In genomic region chr22:37601540-37602442, GRCh38 we compare ENCODE assay signal across 8 cellular contexts. TPM values are rescaled to one million over a fixed set of nuclear protein-coding genes. Genes with fewer than 3 reads are reported as not detected.
DNase-seq lines count a peak whose midpoint lies in the region; ATAC-seq, FAIRE-seq and TF ChIP-seq lines count a peak whose summit lies in the region.

No MANE protein-coding gene starts in this region.

- H3K4me1 ChIP-seq in GM23248 (ENCODE audit: insufficient read depth) (peaks cover 4% of the 10 kb centered on the region; the same call in 1 of the 2 replicates), neural progenitor cell (peaks cover 10% of the 10 kb centered on the region)

- H3K36me3 ChIP-seq in GM23248 (ENCODE audit: low read depth): no peaks in the 10 kb centered on the region
- H3K36me3 ChIP-seq in bronchial epithelial cell (ENCODE audit: control insufficient read depth, insufficient read depth, low read length): no peaks in the 10 kb centered on the region
- H3K36me3 ChIP-seq in neural progenitor cell: no peaks in the 10 kb centered on the region

- H3K9me3 Mint-ChIP-seq in neural progenitor cell: no peaks in the 10 kb centered on the region

- H3K36me3 Mint-ChIP-seq in neural progenitor cell (no peaks in the 10 kb centered on the region), T-helper 17 cell (ENCODE audit: low read depth) (no peaks in the 10 kb centered on the region)

- H3K9me2 ChIP-seq in GM23248 (ENCODE audit: insufficient read depth): no peaks in the 10 kb centered on the region

- in situ Hi-C loops in GM23248 (cut with MboI): no loop called here

- H3K27ac ChIP-seq in GM23248 (no peak overlapping the region), neural progenitor cell (no peak overlapping the region)

- no peak for ATAC-seq in T-helper 17 cell
- no peak for ATAC-seq in HG03097 (IDR thresholded peaks at IDR 0.05; ENCODE audit: low FRiP score, unreplicated experiment)

- H3K9ac ChIP-seq in GM23248 (no peak overlapping the region), neural progenitor cell (no peak overlapping the region)

- 29 to 34% methylated on average over 14 of the region's 14 CpGs for WGBS in GM23248 (ENCODE audit: low coverage in 1 of 2, low lambda C conversion rate in 2 of 2, missing lambda C conversion rate in 2 of 2), 2 experiments

- H3K27me3 ChIP-seq in GM23248 (replicated peaks; ENCODE audit: insufficient read depth) (no peaks in the 10 kb centered on the region), bronchial epithelial cell (ENCODE audit: control insufficient read depth, insufficient read depth, low read length) (no peaks in the 10 kb centered on the region), neural progenitor cell (no peaks in the 10 kb centered on the region)

- H2AFZ ChIP-seq in GM23248: peak overlapping the region; percentile 18; the same call in 1 of the 2 replicates
- peak overlapping the region; percentile 83 for H2AFZ ChIP-seq in neural progenitor cell (replicated peaks)

- FAIRE-seq in bronchial epithelial cell (lab: Jason Lieb, UNC): peak; percentile 60

- H3K27me3 Mint-ChIP-seq in neural progenitor cell (ENCODE audit: insufficient read depth, low read depth) (peaks cover 23% of the 10 kb centered on the region), T-helper 17 cell (no peaks in the 10 kb centered on the region)

- TF ChIP-seq CTCF in bronchial epithelial cell (IDR thresholded peaks at IDR 0.05; ENCODE audit: insufficient read depth, low read length, severe bottlenecking): no peak
- no peak for TF ChIP-seq CTCF in neural progenitor cell (IDR thresholded peaks at IDR 0.05)

- peak; percentile 66 for DNase-seq in GM23248
- DNase-seq in NCI-H2227 treated with DMSO at 0.1 percent for 48 hours (lab: John Stamatoyannopoulos, UW): peak; percentile 58
- peak; percentile 92 for DNase-seq in bronchial epithelial cell (ENCODE audit: low read depth)
- peak; percentile 85 for DNase-seq in neural progenitor cell (ENCODE audit: low spot score)
- no peak for DNase-seq in T-helper 17 cell
- DNase-seq in KG1 (lab: John Stamatoyannopoulos, UW): no peak
- no peak for DNase-seq in activated CD4-positive, alpha-beta T cell treated with anti-CD3 and anti-CD28 coated beads for 4 hours

- H3K27ac Mint-ChIP-seq in neural progenitor cell: no peak overlapping the region
- H3K27ac Mint-ChIP-seq in T-helper 17 cell: no peak overlapping the region

- H3K79me2 ChIP-seq in GM23248 (ENCODE audit: insufficient read depth) (no peaks in the 10 kb centered on the region), neural progenitor cell (ENCODE audit: low read depth) (no peaks in the 10 kb centered on the region)

- H3K4me1 Mint-ChIP-seq in neural progenitor cell (peaks cover 8% of the 10 kb centered on the region), T-helper 17 cell (peaks cover 24% of the 10 kb centered on the region)

- H3K4me3 ChIP-seq in GM23248 (peak overlapping the region; percentile 35; the same call in 1 of the 2 replicates), bronchial epithelial cell (ENCODE audit: low read depth, low read length) (no peak overlapping the region), neural progenitor cell (peak overlapping the region; percentile 25)

- no peaks in the 10 kb centered on the region for H3F3A ChIP-seq in GM23248 (ENCODE audit: insufficient read depth)
- H3F3A ChIP-seq in neural progenitor cell (ENCODE audit: low read depth): peaks cover 11% of the 10 kb centered on the region

- H3K4me2 ChIP-seq in GM23248 (ENCODE audit: unreplicated experiment) (peak overlapping the region; percentile 14), neural progenitor cell (peak overlapping the region; percentile 73)

- H4K20me1 ChIP-seq in GM23248 (ENCODE audit: insufficient read depth) (no peaks in the 10 kb centered on the region), neural progenitor cell (ENCODE audit: low read depth) (no peaks in the 10 kb centered on the region)

- H3K4me3 Mint-ChIP-seq in neural progenitor cell (no peak overlapping the region), T-helper 17 cell (no peak overlapping the region)

- no peaks in the 10 kb centered on the region for H3K9me3 ChIP-seq in GM23248 (ENCODE audit: low read depth)
- no peaks in the 10 kb centered on the region for H3K9me3 ChIP-seq in neural progenitor cell (ENCODE audit: low read depth)
- no peaks in the 10 kb centered on the region for H3K9me3 ChIP-seq in T-helper 17 cell (ENCODE audit: control insufficient read depth, low read length, poor library complexity, severe bottlenecking)

RNA-seq across cellular contexts. Expression of gene GGA1, which starts 6.8 kb away (rescaled TPM):
- total RNA-seq in GM23248 (2014; rRNA removed; shearing (Covaris generic)): 29.7 and 36.9 TPM in 2 replicates
- polyA plus RNA-seq in GM23248 (2016; fragmentation: Nextera tagmentation; extraction: Ambion mirVana): 29.7 and 29.9 TPM in 2 replicates
- 36.1 and 41.5 TPM in 2 replicates for total RNA-seq in bronchial epithelial cell
- total RNA-seq in neural progenitor cell (ENCODE audit: low replicate concordance): 62.3 and 71.7 TPM in 2 replicates
- 10 to 100 TPM; 70.5 to 86.8 TPM for total RNA-seq in T-helper 17 cell

RNA-seq across cellular contexts. Expression of gene LGALS2, which starts 21.9 kb away (rescaled TPM):
- total RNA-seq in GM23248 (2014; rRNA removed; shearing (Covaris generic)): not detected in 2 replicates
- polyA plus RNA-seq in GM23248 (2016; fragmentation: Nextera tagmentation; extraction: Ambion mirVana): 0.35 and 0.91 TPM in 2 replicates
- total RNA-seq in bronchial epithelial cell: not detected in 2 replicates
- total RNA-seq in neural progenitor cell (ENCODE audit: low replicate concordance): not detected in 2 replicates
- 1 to 10 TPM; 1.9 to 6.1 TPM for total RNA-seq in T-helper 17 cell

RNA-seq across cellular contexts. Expression of gene SH3BP1, which starts 37.7 kb away (rescaled TPM):
- total RNA-seq in GM23248 (2014; rRNA removed; shearing (Covaris generic)): 2.4 and 9.9 TPM in 2 replicates
- 0.81 and 0.89 TPM in 2 replicates for polyA plus RNA-seq in GM23248 (2016; fragmentation: Nextera tagmentation; extraction: Ambion mirVana)
- total RNA-seq in bronchial epithelial cell: 15.5 and 15.6 TPM in 2 replicates
- 10.3 and 10.9 TPM in 2 replicates for total RNA-seq in neural progenitor cell (ENCODE audit: low replicate concordance)
- total RNA-seq in T-helper 17 cell: 10 to 100 TPM; 79.7 to 97.5 TPM

RNA-seq across cellular contexts. Expression of gene CDC42EP1, which starts 41.5 kb away (rescaled TPM):
- total RNA-seq in GM23248 (2014; rRNA removed; shearing (Covaris generic)): 59.7 and 83.8 TPM in 2 replicates
- polyA plus RNA-seq in GM23248 (2016; fragmentation: Nextera tagmentation; extraction: Ambion mirVana): 122 and 130 TPM in 2 replicates
- 5.8 and 11.0 TPM in 2 replicates for total RNA-seq in bronchial epithelial cell
- total RNA-seq in neural progenitor cell (ENCODE audit: low replicate concordance): 0.84 and 1.8 TPM in 2 replicates
- not detected for total RNA-seq in T-helper 17 cell

RNA-seq across cellular contexts. Expression of gene PDXP, which starts 56.7 kb away (rescaled TPM):
- 17.5 and 17.7 TPM in 2 replicates for total RNA-seq in GM23248 (2014; rRNA removed; shearing (Covaris generic))
- 1.9 and 2.1 TPM in 2 replicates for polyA plus RNA-seq in GM23248 (2016; fragmentation: Nextera tagmentation; extraction: Ambion mirVana)
- total RNA-seq in bronchial epithelial cell: 2.2 and 3.4 TPM in 2 replicates
- total RNA-seq in neural progenitor cell (ENCODE audit: low replicate concordance): 25.1 and 57.0 TPM in 2 replicates
- total RNA-seq in T-helper 17 cell: 1 to 10 TPM; 2.6 to 3.0 TPM

Comparison
In these comparisons a context has a peak if more than half of its experiments do, and no peak if none do; other contexts are left out.
1. DNase-seq: peak in GM23248 (single experiment), NCI-H2227 treated with DMSO at 0.1 percent for 48 hours (single experiment), bronchial epithelial cell (single experiment) and neural progenitor cell (single experiment); none in T-helper 17 cell (0 of 3), KG1 (single experiment) and activated CD4-positive, alpha-beta T cell treated with anti-CD3 and anti-CD28 coated beads for 4 hours (0 of 2).